1 cellular context compared by ENCODE assay signal in genomic region chr10:97234403-97234802, GRCh38.
TF ChIP-seq lines count a peak whose summit lies in the region.

No MANE protein-coding gene starts in this region.

TF ChIP-seq in HCT116, 20 proteins besides CTCF, POLR2A, EP300 and RAD21 (continued from another document):
- no peak for TF ChIP-seq REST (IDR thresholded peaks at IDR 0.05; ENCODE audit: low read depth)
- TF ChIP-seq ELF1 (IDR thresholded peaks at IDR 0.05; ENCODE audit: borderline replicate concordance, low read depth) = no peak
- no peak for TF ChIP-seq ZFX (IDR thresholded peaks at IDR 0.05)
- no peak for TF ChIP-seq CEBPB (IDR thresholded peaks at IDR 0.05; ENCODE audit: low read depth)
- TF ChIP-seq MAX (IDR thresholded peaks at IDR 0.05) = no peak
- TF ChIP-seq SRF (IDR thresholded peaks at IDR 0.05; ENCODE audit: low read depth) = no peak
- no peak for TF ChIP-seq CBX3 (IDR thresholded peaks at IDR 0.05; ENCODE audit: low read depth)
- no peak for TF ChIP-seq SIN3A (IDR thresholded peaks at IDR 0.05; ENCODE audit: low read depth)
- TF ChIP-seq FOSL1 (IDR thresholded peaks at IDR 0.05; ENCODE audit: low read depth) = no peak
- no peak for TF ChIP-seq EZH2phosphoT487 (IDR thresholded peaks at IDR 0.05; ENCODE audit: borderline replicate concordance)
- no peak for TF ChIP-seq YY1 (IDR thresholded peaks at IDR 0.05; ENCODE audit: extremely low read depth, insufficient replicate concordance, low read depth, low read length)
- no peak for TF ChIP-seq EGR1 (IDR thresholded peaks at IDR 0.05; ENCODE audit: low read depth)
- TF ChIP-seq ZBTB33 (IDR thresholded peaks at IDR 0.05; ENCODE audit: extremely low read depth, insufficient replicate concordance, low read length) = no peak
- TF ChIP-seq ZNF274 (IDR thresholded peaks at IDR 0.05; ENCODE audit: low read depth, low read length) = no peak
- TF ChIP-seq TCF7L2 (IDR thresholded peaks at IDR 0.05; ENCODE audit: borderline replicate concordance, extremely low read depth, insufficient read depth, insufficient read length) = no peak
- TF ChIP-seq ATF3 (IDR thresholded peaks at IDR 0.05) = no peak
